2 cellular contexts compared by ENCODE assay signal in genomic region chr1:165772739-165773138, GRCh38.
TF ChIP-seq lines count a peak whose summit lies in the region.

No MANE protein-coding gene starts in this region.

TF ChIP-seq in A549, 52 proteins besides CTCF, POLR2A, EP300 and RAD21:
- no peak for TF ChIP-seq EHF (CRISPR knock-in tag; IDR thresholded peaks at IDR 0.05)
- no peak for TF ChIP-seq ZSCAN20 (CRISPR knock-in tag; IDR thresholded peaks at IDR 0.05)
- TF ChIP-seq NR3C1 (IDR thresholded peaks at IDR 0.05): no peak
- no peak for TF ChIP-seq HEYL (CRISPR knock-in tag; IDR thresholded peaks at IDR 0.05)
- no peak for TF ChIP-seq RFX5 (IDR thresholded peaks at IDR 0.05)

TF ChIP-seq in IMR-90, 13 proteins besides CTCF, POLR2A, EP300 and RAD21:
- no peak for TF ChIP-seq NFE2L2 (IDR thresholded peaks at IDR 0.05; ENCODE audit: low read depth, low read length)
